Comparison of ENCODE assay signal across 1 cellular context in genomic region chr17:40110457-40110856, GRCh38.
TF ChIP-seq lines count a peak whose summit lies in the region.

No MANE protein-coding gene starts in this region.

TF ChIP-seq in K562, 482 proteins besides CTCF, POLR2A, EP300 and RAD21:
- TF ChIP-seq NFIX (CRISPR knock-in tag; IDR thresholded peaks at IDR 0.05; ENCODE audit: low read depth) (no peak), HMG20B (CRISPR knock-in tag; IDR thresholded peaks at IDR 0.05) (no peak), PTTG1 (tag; IDR thresholded peaks at IDR 0.05; ENCODE audit: low read depth) (no peak), ZNF740 (CRISPR knock-in tag; IDR thresholded peaks at IDR 0.05) (no peak), ZNF740 (tag; IDR thresholded peaks at IDR 0.05) (no peak), ATF3 (IDR thresholded peaks at IDR 0.05) (peak; percentile 33), ATF3 (CRISPR knock-in tag; conservative IDR thresholded peaks at IDR 0.05) (no peak), PHB2 (IDR thresholded peaks at IDR 0.05; ENCODE audit: low read depth) (no peak), MEIS2 (IDR thresholded peaks at IDR 0.05; ENCODE audit: partially characterized antibody) (no peak), ETS1 (conservative IDR thresholded peaks at IDR 0.05; ENCODE audit: control insufficient read depth, low read depth, low read length) (no peak), PCBP1 (IDR thresholded peaks at IDR 0.05; ENCODE audit: low read depth, low read length, poor library complexity, severe bottlenecking) (no peak), NCOA2 (IDR thresholded peaks at IDR 0.05; ENCODE audit: partially characterized antibody in 2 of 2) (no peak), RBM15 (IDR thresholded peaks at IDR 0.05; ENCODE audit: insufficient read depth, low read length) (no peak), CREB5 (CRISPR knock-in tag; IDR thresholded peaks at IDR 0.05) (no peak), CXXC5 (CRISPR knock-in tag; IDR thresholded peaks at IDR 0.05) (no peak), CTCFL (IDR thresholded peaks at IDR 0.05; ENCODE audit: borderline replicate concordance, insufficient read depth, low read depth, low read length, poor library complexity, severe bottlenecking) (no peak), NFRKB (IDR thresholded peaks at IDR 0.05; ENCODE audit: low read depth) (no peak), NFIC (IDR thresholded peaks at IDR 0.05) (0 out of 2 replicates have a peak, but pooled peaks have one; percentile 12), EGR1 (conservative IDR thresholded peaks at IDR 0.05) (peak; percentile 65), HCFC1 (IDR thresholded peaks at IDR 0.05; ENCODE audit: low read depth, low read length) (no peak), TEAD2 (tag; IDR thresholded peaks at IDR 0.05) (no peak)
